19 cellular contexts compared by ENCODE assay signal in the genomic region with DNA sequence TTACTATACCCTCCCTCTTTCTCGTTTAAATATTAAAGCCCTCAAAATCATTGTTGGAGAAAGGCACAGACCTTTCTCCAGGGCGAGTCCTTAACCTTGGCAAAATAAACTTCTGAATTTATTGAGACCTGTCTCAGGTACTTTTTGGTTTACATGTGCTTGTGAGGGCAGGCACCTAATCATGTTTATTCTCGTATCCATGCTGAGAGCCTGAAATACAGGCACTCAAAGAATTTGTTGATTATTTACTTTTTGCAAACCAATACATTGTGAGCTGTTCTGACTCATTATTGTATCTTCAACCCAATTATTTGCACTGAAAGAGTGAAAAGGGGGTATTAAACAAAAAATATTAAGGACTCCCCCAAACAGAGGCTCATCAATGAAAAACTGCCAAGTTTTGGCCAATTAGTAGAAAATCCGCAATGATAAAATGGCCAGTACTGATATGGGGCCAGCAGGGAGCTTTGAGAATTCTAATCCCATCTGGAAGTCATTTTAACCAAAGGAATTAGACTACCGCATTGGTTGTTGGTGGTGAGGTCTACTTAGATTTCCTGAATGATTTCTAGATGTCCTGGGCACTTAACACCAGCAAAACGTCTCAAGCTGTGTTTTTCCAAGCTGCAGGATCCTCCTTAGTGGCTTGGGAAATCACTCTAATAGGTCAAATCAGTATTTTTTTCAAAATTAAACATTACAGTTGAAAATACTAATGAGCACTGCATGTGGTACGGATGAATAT.
DNase-seq lines count a peak whose midpoint lies in the region; FAIRE-seq and TF ChIP-seq lines count a peak whose summit lies in the region.
"Had no signal": no experiment of that assay in that cellular context is flagged by ENCODE, and none has a peak within 500 bp of the region (broad histone marks: within the 10 kb centered on the region; RNA-seq: fewer than 3 reads in every experiment).

No MANE protein-coding gene starts in this region.

- no peaks in the 10 kb centered on the region for H3K79me2 ChIP-seq in hepatocyte

- no peaks in the 10 kb centered on the region for H3K9me2 ChIP-seq in hepatocyte (replicated peaks; ENCODE audit: insufficient read depth)

- H3K27me3 ChIP-seq in H7 (ENCODE audit: control insufficient read depth, insufficient read depth, low read length) (no peaks in the 10 kb centered on the region), hepatocyte (no peaks in the 10 kb centered on the region), small intestine (ENCODE audit: control insufficient read depth in 2 of 2, insufficient read depth in 2 of 2, low read length in 2 of 2) (no peaks in the 10 kb centered on the region)
- H3K27me3 ChIP-seq: adrenal gland, heart right ventricle, right lobe of liver had no signal

- peaks cover 5 to 11% (median 11%) of the 10 kb centered on the region in 3 donors for H3K36me3 Mint-ChIP-seq in immature natural killer cell

- H3K4me2 ChIP-seq in hepatocyte = peak overlapping the region; percentile 31

- no peak overlapping the region for H3K4me3 Mint-ChIP-seq in immature natural killer cell
- H3K4me3 Mint-ChIP-seq: activated B cell treated with CpG ODN at 0.5 μM for 24 hours; activated T-helper 17 cell treated with anti-CD3 and anti-CD28 coated beads, Interleukin-2, amount 50 U/mL, for 72 hours had no signal

- no peak overlapping the region for H2AFZ ChIP-seq in hepatocyte

- CTCF ChIA-PET in AG04449 (lab: Yijun Ruan, JAX) = interaction anchor here (0.9 to 1.1 kb wide), 3 partner anchors 63 to 545 kb away, joined by 3 to 6 read pairs (median 4); no protein-coding TSS in a partner anchor

- no peak for TF ChIP-seq CTCF in AG04449 (IDR thresholded peaks at IDR 0.05; ENCODE audit: insufficient read depth, low read length, missing control alignments)
- no peak for TF ChIP-seq CTCF in astrocyte of the spinal cord (IDR thresholded peaks at IDR 0.05; ENCODE audit: low read depth, low read length)
- no peak for TF ChIP-seq CTCF in hepatocyte (IDR thresholded peaks at IDR 0.05; ENCODE audit: poor library complexity)

- no peak overlapping the region for H3K4me3 ChIP-seq in AG04449 (ENCODE audit: low read depth, low read length)
- H3K4me3 ChIP-seq in H7 (ENCODE audit: insufficient read depth, low read depth, low read length) = no peak overlapping the region
- no peak overlapping the region for H3K4me3 ChIP-seq in astrocyte of the spinal cord (ENCODE audit: low read depth, low read length)
- H3K4me3 ChIP-seq in hepatocyte = no peak overlapping the region
- H3K4me3 ChIP-seq in small intestine (ENCODE audit: low read depth in 1 of 2, low read length in 2 of 2) = no peak overlapping the region
- H3K4me3 ChIP-seq: adrenal gland, heart right ventricle, right lobe of liver had no signal

- peaks cover 0 to 2% (median 0%) of the 10 kb centered on the region in 3 donors for H3K27me3 Mint-ChIP-seq in immature natural killer cell (ENCODE audit: low read depth in 3 of 3)
- H3K27me3 Mint-ChIP-seq: activated B cell treated with CpG ODN at 0.5 μM for 24 hours; activated T-helper 17 cell treated with anti-CD3 and anti-CD28 coated beads, Interleukin-2, amount 50 U/mL, for 72 hours had no signal

- H3K36me3 ChIP-seq in H7 (replicated peaks; ENCODE audit: control insufficient read depth, insufficient read depth, low read length) (no peaks in the 10 kb centered on the region), hepatocyte (replicated peaks; ENCODE audit: insufficient read depth, low read depth) (no peaks in the 10 kb centered on the region), small intestine (ENCODE audit: control insufficient read depth in 2 of 2, insufficient read depth in 2 of 2, low read length in 2 of 2) (no peaks in the 10 kb centered on the region)
- H3K36me3 ChIP-seq: adrenal gland had no signal

- no peaks in the 10 kb centered on the region for H3K9me3 Mint-ChIP-seq in immature natural killer cell
- H3K9me3 Mint-ChIP-seq: activated B cell treated with CpG ODN at 0.5 μM for 24 hours; activated T-helper 17 cell treated with anti-CD3 and anti-CD28 coated beads, Interleukin-2, amount 50 U/mL, for 72 hours had no signal

- no peak overlapping the region for H3K27ac Mint-ChIP-seq in immature natural killer cell
- H3K27ac Mint-ChIP-seq: activated B cell treated with CpG ODN at 0.5 μM for 24 hours; activated T-helper 17 cell treated with anti-CD3 and anti-CD28 coated beads, Interleukin-2, amount 50 U/mL, for 72 hours had no signal

- H3K27ac ChIP-seq in hepatocyte = peak overlapping the region; percentile 31
- H3K27ac ChIP-seq in small intestine (ENCODE audit: low read depth in 1 of 2, low read length in 1 of 2) = no peak overlapping the region
- H3K27ac ChIP-seq: adrenal gland, right lobe of liver, RWPE1 had no signal

- no peak for FAIRE-seq in small intestine (lab: Jason Lieb, UNC)
- FAIRE-seq: colon, kidney had no signal

- DNase-seq in AG04449 (ENCODE audit: low read depth, low spot score) (peak; percentile 58), H7 (peak; percentile 33), astrocyte of the spinal cord (ENCODE audit: low read depth, low spot score) (peak; percentile 65), hepatocyte (ENCODE audit: low spot score) (no peak), GM03348 (ENCODE audit: low spot score) (no peak), NCI-H1694 (lab: John Stamatoyannopoulos, UW) (no peak), immature natural killer cell (no peak), small intestine (no peak)
- DNase-seq: activated B cell treated with CpG ODN at 0.5 μM for 24 hours; adrenal gland; heart right ventricle; kidney; NCI-H2029 treated with DMSO at 0.1 percent for 48 hours; NCI-H526 treated with DMSO at 0.1 percent for 48 hours; right lobe of liver; stimulated activated CD4-positive, alpha-beta T cell treated with anti-CD3 and anti-CD28 coated beads, Interleukin-2, amount 100 ng/mL, for 48 hours had no signal

- no peaks in the 10 kb centered on the region for H4K20me1 ChIP-seq in hepatocyte (ENCODE audit: insufficient read depth, poor library complexity, severe bottlenecking)

- WGBS in hepatocyte (ENCODE audit: low lambda C conversion rate, missing lambda C conversion rate) = 54% methylated on average over 7 of the region's 7 CpGs
- WGBS in small intestine, 3 donors = 61 to 74% (median 63%) methylated on average over 7 of the region's 7 CpGs

- H3K4me1 ChIP-seq in hepatocyte (ENCODE audit: insufficient read depth) = peaks cover 13% of the 10 kb centered on the region
- no peaks in the 10 kb centered on the region for H3K4me1 ChIP-seq in small intestine (ENCODE audit: control insufficient read depth in 2 of 2, insufficient read depth in 1 of 2, low read depth in 1 of 2, low read length in 1 of 2)
- H3K4me1 ChIP-seq: adrenal gland, right lobe of liver had no signal

- H3K9me3 ChIP-seq in hepatocyte (ENCODE audit: low read depth) = no peaks in the 10 kb centered on the region
- no peaks in the 10 kb centered on the region for H3K9me3 ChIP-seq in small intestine (ENCODE audit: control insufficient read depth, low read depth)
- H3K9me3 ChIP-seq: adrenal gland, heart right ventricle, right lobe of liver had no signal

- in situ Hi-C loops in astrocyte of the spinal cord (cut with HindIII; ENCODE audit: low sequenced_read_pairs) = no loop called here

- H3K4me1 Mint-ChIP-seq in immature natural killer cell = no peaks in the 10 kb centered on the region
- H3K4me1 Mint-ChIP-seq: activated B cell treated with CpG ODN at 0.5 μM for 24 hours; activated T-helper 17 cell treated with anti-CD3 and anti-CD28 coated beads, Interleukin-2, amount 50 U/mL, for 72 hours had no signal

- POLR2A ChIA-PET in AG04449 (lab: Yijun Ruan, JAX) = interaction anchor here (1.1 kb wide), 1 partner anchor 14 kb away, joined by 3 read pairs; no protein-coding TSS in a partner anchor

Comparison
In these comparisons a context has a peak if more than half of its experiments do, and no peak if none do; other contexts are left out.
1. DNase-seq: peak in AG04449 (single experiment), H7 (single experiment) and astrocyte of the spinal cord (single experiment); none in hepatocyte (single experiment), GM03348 (single experiment), NCI-H1694 (single experiment), immature natural killer cell (0 of 3) and small intestine (single experiment).